8 cellular contexts compared by ENCODE assay signal in the genomic region with DNA sequence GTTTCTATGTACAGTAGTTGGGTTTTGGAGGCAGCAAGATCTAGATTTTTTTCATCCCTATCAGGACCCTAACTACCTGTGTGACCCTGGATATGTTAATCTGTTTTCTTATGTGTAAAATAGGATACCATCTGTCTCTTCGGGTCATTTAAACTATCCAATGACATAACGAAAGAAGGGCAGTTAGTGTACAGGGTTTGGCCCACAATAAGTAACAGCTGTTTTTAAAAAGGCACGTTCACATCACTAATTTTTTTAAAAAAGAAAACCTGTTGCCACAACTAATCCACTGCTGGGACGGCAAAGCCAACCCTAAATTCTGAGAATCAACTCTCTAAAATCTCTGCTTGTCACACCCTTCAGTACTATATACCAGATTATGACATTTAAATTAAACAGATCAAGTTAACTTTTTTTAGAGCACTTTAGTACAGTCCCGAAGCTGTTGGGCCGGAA. TPM values are rescaled to one million over a fixed set of nuclear protein-coding genes. Genes with fewer than 3 reads are reported as not detected.
DNase-seq lines count a peak whose midpoint lies in the region; ATAC-seq and TF ChIP-seq lines count a peak whose summit lies in the region.

No MANE protein-coding gene starts in this region.

- intact Hi-C loops in activated T-helper 2 cell treated with anti-CD3 and anti-CD28 coated beads, Interferon-gamma antibody, Interleukin-2, Interleukin-4, amounts not matched to agents 10 μg/mL and 5 μg/mL and 100 μg/mL, durations not matched to agents 14 hours and 24 hours and 36 hours (cut with micrococcal nuclease) = no loop called here
- intact Hi-C loops in left lung (cut with DNase I) (no loop called here), uterus (cut with DNase I; ENCODE audit: low total_unique reads) (no loop called here)

- H3K4me3 Mint-ChIP-seq in activated T-helper 2 cell treated with anti-CD3 and anti-CD28 coated beads, Interferon-gamma antibody, Interleukin-2, Interleukin-4, amounts not matched to agents 10 μg/mL and 5 μg/mL and 100 μg/mL, durations not matched to agents 14 hours and 24 hours and 36 hours (ENCODE audit: low read depth) = peak overlapping the region; percentile 93

- no peak for TF ChIP-seq POLR2A in uterus (IDR thresholded peaks at IDR 0.05)

- H3K4me1 ChIP-seq in left lung (peaks cover 9 to 23% of the 10 kb centered on the region in 2 donors), uterus (no peaks in the 10 kb centered on the region)

- peaks cover 3% of the 10 kb centered on the region for H3K4me1 Mint-ChIP-seq in activated T-helper 2 cell treated with anti-CD3 and anti-CD28 coated beads, Interferon-gamma antibody, Interleukin-2, Interleukin-4, amounts not matched to agents 10 μg/mL and 5 μg/mL and 100 μg/mL, durations not matched to agents 14 hours and 24 hours and 36 hours (ENCODE audit: low read depth)

- peaks cover 15% of the 10 kb centered on the region for H3K27me3 Mint-ChIP-seq in activated T-helper 2 cell treated with anti-CD3 and anti-CD28 coated beads, Interferon-gamma antibody, Interleukin-2, Interleukin-4, amounts not matched to agents 10 μg/mL and 5 μg/mL and 100 μg/mL, durations not matched to agents 14 hours and 24 hours and 36 hours (ENCODE audit: low read depth)

- peak overlapping the region; percentile 87 for H3K27ac Mint-ChIP-seq in activated T-helper 2 cell treated with anti-CD3 and anti-CD28 coated beads, Interferon-gamma antibody, Interleukin-2, Interleukin-4, amounts not matched to agents 10 μg/mL and 5 μg/mL and 100 μg/mL, durations not matched to agents 14 hours and 24 hours and 36 hours

- peaks cover 3% of the 10 kb centered on the region for H3K36me3 Mint-ChIP-seq in activated T-helper 2 cell treated with anti-CD3 and anti-CD28 coated beads, Interferon-gamma antibody, Interleukin-2, Interleukin-4, amounts not matched to agents 10 μg/mL and 5 μg/mL and 100 μg/mL, durations not matched to agents 14 hours and 24 hours and 36 hours (ENCODE audit: low read depth)

- H3K27me3 ChIP-seq in GM06990 (replicated peaks; ENCODE audit: control insufficient read depth, insufficient read depth, low read length) (no peaks in the 10 kb centered on the region), left lung (no peaks in the 10 kb centered on the region), uterus (no peaks in the 10 kb centered on the region)

- no peaks in the 10 kb centered on the region for H3K9me3 Mint-ChIP-seq in activated T-helper 2 cell treated with anti-CD3 and anti-CD28 coated beads, Interferon-gamma antibody, Interleukin-2, Interleukin-4, amounts not matched to agents 10 μg/mL and 5 μg/mL and 100 μg/mL, durations not matched to agents 14 hours and 24 hours and 36 hours

- no peaks in the 10 kb centered on the region for H3K9me3 ChIP-seq in left lung
- H3K9me3 ChIP-seq in uterus = no peaks in the 10 kb centered on the region

- H3K27ac ChIP-seq in left lung = peak overlapping the region; percentile 94 to 97
- peak overlapping the region; percentile 91 for H3K27ac ChIP-seq in uterus

- ATAC-seq in HG02852 (IDR thresholded peaks at IDR 0.05; ENCODE audit: unreplicated experiment) (peak; percentile 29), left lung (no peak), HG03139 (IDR thresholded peaks at IDR 0.05; ENCODE audit: unreplicated experiment) (no peak)

- peak; percentile 39 for DNase-seq in GM06990 (ENCODE audit: extremely low read depth, insufficient read length)
- no peak for DNase-seq in activated T-helper 2 cell treated with anti-CD3 and anti-CD28 coated beads, Interferon-gamma antibody, Interleukin-2, Interleukin-4, amounts not matched to agents 10 μg/mL and 5 μg/mL and 100 μg/mL, durations not matched to agents 14 hours and 24 hours and 36 hours (ENCODE audit: low spot score)
- no peak for DNase-seq in left lung
- DNase-seq in uterus = no peak
- no peak for DNase-seq in NCI-H226
- no peak for DNase-seq in activated CD4-positive, alpha-beta T cell treated with anti-CD3 and anti-CD28 coated beads for 4 hours

- H3K36me3 ChIP-seq in GM06990 (ENCODE audit: control insufficient read depth, insufficient read depth, low read length) = no peaks in the 10 kb centered on the region; the same call in 1 of the 2 replicates
- peaks cover 0 to 3% of the 10 kb centered on the region in 2 donors for H3K36me3 ChIP-seq in left lung
- no peaks in the 10 kb centered on the region for H3K36me3 ChIP-seq in uterus

- peak overlapping the region; percentile 97 for H3K4me3 ChIP-seq in GM06990 (replicated peaks; ENCODE audit: low read depth, low read length)
- peak overlapping the region; percentile 82 to 87 for H3K4me3 ChIP-seq in left lung
- peak overlapping the region; percentile 85 to 94 for H3K4me3 ChIP-seq in uterus

- TF ChIP-seq CTCF in GM06990 (IDR thresholded peaks at IDR 0.05; ENCODE audit: insufficient read depth, low read length, poor library complexity, severe bottlenecking) (no peak), left lung (IDR thresholded peaks at IDR 0.05) (no peak), uterus (IDR thresholded peaks at IDR 0.05) (no peak)

RNA-seq across cellular contexts. Expression of a gene that starts 0.9 kb away (rescaled TPM):
- total RNA-seq in activated T-helper 2 cell treated with anti-CD3 and anti-CD28 coated beads, Interferon-gamma antibody, Interleukin-2, Interleukin-4, amounts not matched to agents 10 μg/mL and 5 μg/mL and 100 μg/mL, durations not matched to agents 14 hours and 24 hours and 36 hours = 9.5 and 11.0 TPM in 2 replicates
- 10 to 100 TPM; 40.0 to 43.1 TPM for total RNA-seq in left lung
- 10 to 100 TPM; 14.7 to 60.2 (median 49.5) TPM for total RNA-seq in uterus

RNA-seq across cellular contexts. Expression of a gene that starts 51.7 kb away (rescaled TPM):
- total RNA-seq in activated T-helper 2 cell treated with anti-CD3 and anti-CD28 coated beads, Interferon-gamma antibody, Interleukin-2, Interleukin-4, amounts not matched to agents 10 μg/mL and 5 μg/mL and 100 μg/mL, durations not matched to agents 14 hours and 24 hours and 36 hours = not detected in 2 replicates
- total RNA-seq in left lung = not detected
- not detected for total RNA-seq in uterus
